19 cellular contexts compared by ENCODE assay signal in the genomic region with DNA sequence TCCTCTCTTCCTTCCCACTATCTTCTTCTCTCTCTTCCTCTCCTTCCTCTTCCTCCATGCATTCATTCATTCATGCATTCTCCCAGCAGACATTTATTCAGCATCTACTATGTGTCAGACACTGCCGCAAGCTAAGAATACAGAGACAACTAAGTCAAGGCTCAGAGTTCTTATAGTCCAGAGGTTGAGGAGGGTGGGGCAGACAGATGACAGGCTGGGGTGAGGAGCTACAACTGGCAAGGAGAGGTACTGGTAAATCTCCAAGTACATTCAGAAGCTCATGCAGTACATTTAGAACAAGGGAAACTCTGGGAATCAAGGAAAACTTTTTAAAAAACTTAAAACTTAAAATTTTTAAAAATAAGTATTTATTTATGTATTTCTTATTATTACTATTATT. TPM values are rescaled to one million over a fixed set of nuclear protein-coding genes. Genes with fewer than 3 reads are reported as not detected.
A peak's percentile ranks its signal among the peaks of the same experiment; 100 is the strongest.
DNase-seq lines count a peak whose midpoint lies in the region; ATAC-seq and TF ChIP-seq lines count a peak whose summit lies in the region.
"Had no signal": no experiment of that assay in that cellular context is flagged by ENCODE, and none has a peak within 500 bp of the region (broad histone marks: within the 10 kb centered on the region; RNA-seq: fewer than 3 reads in every experiment).

No MANE protein-coding gene starts in this region.

- H3K27me3 ChIP-seq in right atrium auricular region (no peaks in the 10 kb centered on the region), psoas muscle (ENCODE audit: insufficient read depth in 3 of 3, low read length in 2 of 3) (peaks cover 0 to 26% (median 0%) of the 10 kb centered on the region in 3 donors), transverse colon (no peaks in the 10 kb centered on the region)

- no peak for ATAC-seq in psoas muscle
- ATAC-seq in HG02981 (IDR thresholded peaks at IDR 0.05; ENCODE audit: unreplicated experiment) = no peak
- no peak for ATAC-seq in GM18909 (IDR thresholded peaks at IDR 0.05; ENCODE audit: poor library complexity, unreplicated experiment)
- ATAC-seq: activated CD4-positive, CD25-positive, alpha-beta regulatory T cell treated with anti-CD3 and anti-CD28 coated beads, Interleukin-2, amount 50 U/mL, for 24 hours; activated T-helper 17 cell treated with anti-CD3 and anti-CD28 coated beads, Interleukin-2, amount 50 U/mL, for 72 hours; CD8-positive, alpha-beta T cell had no signal

- H3K9me3 ChIP-seq in right atrium auricular region (no peaks in the 10 kb centered on the region), psoas muscle (no peaks in the 10 kb centered on the region), transverse colon (no peaks in the 10 kb centered on the region)

- H3K4me1 ChIP-seq in right atrium auricular region (peaks cover 0 to 67% of the 10 kb centered on the region in 2 donors), psoas muscle (peaks cover 2% of the 10 kb centered on the region), transverse colon (peaks cover 26 to 60% (median 35%) of the 10 kb centered on the region in 4 donors)

- H3K4me3 ChIP-seq in right atrium auricular region (no peak overlapping the region), psoas muscle (no peak overlapping the region), transverse colon (no peak overlapping the region)
- H3K4me3 ChIP-seq: SK-N-MC had no signal

- WGBS in psoas muscle, 3 donors = 94 to 100% (median 96%) methylated on average over 1 of the region's 1 CpG
- 50 to 75% methylated on average over 1 of the region's 1 CpG for WGBS in transverse colon (ENCODE audit: low coverage in 1 of 2), 2 donors

- no peak for TF ChIP-seq EP300 in transverse colon (IDR thresholded peaks at IDR 0.05; ENCODE audit: low read depth)

- no peak for TF ChIP-seq POLR2A in transverse colon (IDR thresholded peaks at IDR 0.05)

- H3K36me3 ChIP-seq in right atrium auricular region (no peaks in the 10 kb centered on the region), psoas muscle (ENCODE audit: insufficient read depth in 1 of 2, low read depth in 1 of 2) (no peaks in the 10 kb centered on the region), transverse colon (no peaks in the 10 kb centered on the region)

- in situ Hi-C loops in transverse colon (cut with MboI; ENCODE audit: low pct_ligation_motif_present in 1 of 4, low pct_unique_long_range_greater_than_20kb in 1 of 4, low sequenced_read_pairs in 3 of 4) = no loop called here
- in situ Hi-C loops in GM13977 (cut with MboI; ENCODE audit: low pct_unique_long_range_greater_than_20kb, low sequenced_read_pairs, unreplicated experiment) = no loop called here

- intact Hi-C loops in psoas muscle (cut with DNase I) = no loop called here
- intact Hi-C loops in transverse colon (cut with DNase I; ENCODE audit: low total_unique reads) = no loop called here

- H3K27ac ChIP-seq in cingulate gyrus (ENCODE audit: low read depth, low read length) (peak overlapping the region; percentile 20), right atrium auricular region (peak overlapping the region; percentile 66 to 68), psoas muscle (peak overlapping the region; percentile 60), transverse colon (peak overlapping the region; percentile 70 to 87 (median 72))
- H3K27ac ChIP-seq: SK-N-MC had no signal

- DNase-seq in right atrium auricular region (ENCODE audit: low spot score) (no peak), psoas muscle (no peak), transverse colon (peak; percentile 36), kidney tubule cell (ENCODE audit: low spot score) (no peak), GM13977 (ENCODE audit: low spot score) (no peak)
- DNase-seq: CD8-positive, alpha-beta T cell; DMS53; effector CD4-positive, alpha-beta T cell; NCI-H1436 treated with DMSO at 0.1 percent for 48 hours; NCI-H82; occipital lobe; stimulated activated CD4-positive, alpha-beta T cell treated with anti-CD3 and anti-CD28 coated beads, Interleukin-4, amount 100 ng/mL, for 4 hours; T-helper 9 cell had no signal

- no peak for TF ChIP-seq CTCF in right atrium auricular region (IDR thresholded peaks at IDR 0.05)
- TF ChIP-seq CTCF in psoas muscle (IDR thresholded peaks at IDR 0.05) = no peak
- TF ChIP-seq CTCF in transverse colon (IDR thresholded peaks at IDR 0.05) = no peak
- TF ChIP-seq CTCF in GM13977 (IDR thresholded peaks at IDR 0.05; ENCODE audit: extremely low read depth, insufficient read depth, missing control alignments) = no peak

RNA-seq across cellular contexts. Expression of gene FMOD, which starts 56.4 kb away (rescaled TPM):
- 100 to 1,000 TPM in 1 of 2 donors, 10 to 100 TPM in 1; 34.2 to 122 TPM for total RNA-seq in right atrium auricular region
- total RNA-seq in psoas muscle = 1 to 10 TPM; 3.6 to 9.6 (median 5.8) TPM
- polyA plus RNA-seq in psoas muscle = 1 to 10 TPM; 3.0 to 4.6 (median 3.8) TPM
- total RNA-seq in transverse colon = 10 to 100 TPM; 13.5 to 44.0 (median 17.8) TPM
- total RNA-seq: CD8-positive, alpha-beta T cell had no signal

Comparison
In these comparisons a context has a peak if more than half of its experiments do, and no peak if none do; other contexts are left out.
1. H3K27ac ChIP-seq: peak in every context shown above with its lines; median percentile 72 in transverse colon; 67 in right atrium auricular region; 60 in psoas muscle; 20 in cingulate gyrus.